Comparison of ENCODE assay signal across 34 cellular contexts in genomic region chr14:104357689-104358527, GRCh38.
DNase-seq lines count a peak whose midpoint lies in the region; ATAC-seq and TF ChIP-seq lines count a peak whose summit lies in the region.
"Had no signal": no experiment of that assay in that cellular context is flagged by ENCODE, and none has a peak within 500 bp of the region (broad histone marks: within the 10 kb centered on the region; RNA-seq: fewer than 3 reads in every experiment).

No MANE protein-coding gene starts in this region.

- TF ChIP-seq POLR2A in spleen (IDR thresholded peaks at IDR 0.05) = no peak

- no peak overlapping the region for H2BK120ac ChIP-seq in H9 (ENCODE audit: low read depth, low read length, poor library complexity, severe bottlenecking)

- no peak overlapping the region for H2AK5ac ChIP-seq in H9 (ENCODE audit: insufficient read length, low read length)

- no peak overlapping the region for H3K4ac ChIP-seq in H9 (ENCODE audit: low read depth, low read length)

- H3K27ac ChIP-seq in H9 (ENCODE audit: insufficient read length, low read depth, low read length) (no peak overlapping the region), spleen (no peak overlapping the region)
- H3K27ac ChIP-seq: A549, ascending aorta, colonic mucosa, left lung, neutrophil, prostate gland, VCaP had no signal

- no peaks in the 10 kb centered on the region for H3K9me3 Mint-ChIP-seq in activated naive CD4-positive, alpha-beta T cell treated with anti-CD3 and anti-CD28 coated beads for 36 hours
- no peaks in the 10 kb centered on the region for H3K9me3 Mint-ChIP-seq in activated naive CD4-positive, alpha-beta T cell treated with anti-CD3 and anti-CD28 coated beads, Interleukin-2, amount 50 U/mL, for 72 hours
- no peaks in the 10 kb centered on the region; a peak in 1 of 5 replicates for H3K9me3 Mint-ChIP-seq in H9
- H3K9me3 Mint-ChIP-seq: activated CD4-positive, alpha-beta T cell treated with anti-CD3 and anti-CD28 coated beads, Interleukin-2, amount 10 ng/mL, durations not matched to agents 24 days and 14 days; activated naive CD8-positive, alpha-beta T cell treated with anti-CD3 and anti-CD28 coated beads for 36 hours; CD4-positive, CD25-positive, alpha-beta regulatory T cell; GM23338; mesothelial cell of epicardium; stimulated activated memory B cell treated with anti-CD40 and anti-IgM and Interleukin-4, amounts not matched to agents 10 μg/mL and 1 μg/mL and 100 μg/mL, for 72 hours had no signal

- H3K4me3 ChIP-seq in spleen = no peak overlapping the region
- H3K4me3 ChIP-seq: A549, ascending aorta, colonic mucosa, GM23338, left lung, prostate gland had no signal

- no peak overlapping the region for H2BK20ac ChIP-seq in H9 (ENCODE audit: low read depth, low read length, poor library complexity, severe bottlenecking)

- H3K4me2 ChIP-seq in H9 (ENCODE audit: insufficient read depth, insufficient read length, low read length) = no peak overlapping the region
- H3K4me2 ChIP-seq: A549, GM23338 had no signal

- H3K9me3 ChIP-seq in H9 (ENCODE audit: control insufficient read depth, low read depth, low read length) = no peaks in the 10 kb centered on the region
- H3K9me3 ChIP-seq in spleen = peaks cover 0 to 2% (median 0%) of the 10 kb centered on the region in 8 donors
- H3K9me3 ChIP-seq: A549, ascending aorta, colonic mucosa, left lung, neutrophil, prostate gland had no signal

- TF ChIP-seq CTCF in H9 (conservative IDR thresholded peaks at IDR 0.05) (no peak), spleen (IDR thresholded peaks at IDR 0.05 in 8 of 11, conservative IDR thresholded peaks at IDR 0.05 in 3 of 11) (no peak)

- H3T11ph ChIP-seq in H9 (ENCODE audit: low read length) = no peak overlapping the region

- no peaks in the 10 kb centered on the region for H3K4me1 ChIP-seq in H9 (ENCODE audit: insufficient read depth, low read length)
- peaks cover 0 to 24% (median 8%) of the 10 kb centered on the region in 6 donors for H3K4me1 ChIP-seq in spleen
- H3K4me1 ChIP-seq: A549, ascending aorta, colonic mucosa, left lung, prostate gland had no signal

- no peak overlapping the region for H3K23ac ChIP-seq in H9 (ENCODE audit: insufficient read length, low read depth, low read length)

- DNase-seq in activated naive CD4-positive, alpha-beta T cell treated with anti-CD3 and anti-CD28 coated beads for 36 hours = peak; percentile 4
- no peak for DNase-seq in activated naive CD4-positive, alpha-beta T cell treated with anti-CD3 and anti-CD28 coated beads, Interleukin-2, amount 50 U/mL, for 72 hours (ENCODE audit: low spot score in 2 of 2)
- DNase-seq in H9 = peak; percentile 18
- peak; percentile 47 for DNase-seq in islet precursor cell
- peak; percentile 70 for DNase-seq in spleen
- no peak for DNase-seq in hypothalamus (lab: John Stamatoyannopoulos, UW)
- DNase-seq in inferior parietal cortex (ENCODE audit: extremely low spot score) = no peak
- DNase-seq: activated CD4-positive, alpha-beta T cell treated with anti-CD3 and anti-CD28 coated beads, Interleukin-2, amount 10 ng/mL, durations not matched to agents 24 days and 14 days; activated naive CD8-positive, alpha-beta T cell treated with anti-CD3 and anti-CD28 coated beads for 36 hours; Calu3; CD4-positive, CD25-positive, alpha-beta regulatory T cell; colonic mucosa; DMS79 treated with DMSO at 0.1 percent for 48 hours; effector memory CD4-positive, alpha-beta T cell; erythroblast; GF-D8; KBM-7; NCI-H1092 treated with DMSO at 0.1 percent for 48 hours; NCI-H1694 treated with DMSO at 0.1 percent for 48 hours; NCI-H446; NCI-H774; substantia nigra; T-helper 9 cell had no signal

- H2BK15ac ChIP-seq in H9 (ENCODE audit: low read depth, low read length) = no peak overlapping the region

- H4K20me1 ChIP-seq in H9 (ENCODE audit: control insufficient read depth, insufficient read depth, insufficient read length) = no peaks in the 10 kb centered on the region

- H3K4me1 Mint-ChIP-seq in activated naive CD4-positive, alpha-beta T cell treated with anti-CD3 and anti-CD28 coated beads for 36 hours (ENCODE audit: low read depth) = peaks cover 2% of the 10 kb centered on the region
- peaks cover 2% of the 10 kb centered on the region in 2 experiments; a peak in 3 of 4 replicates for H3K4me1 Mint-ChIP-seq in H9
- H3K4me1 Mint-ChIP-seq: activated CD4-positive, alpha-beta T cell treated with anti-CD3 and anti-CD28 coated beads, Interleukin-2, amount 10 ng/mL, durations not matched to agents 24 days and 14 days; CD4-positive, CD25-positive, alpha-beta regulatory T cell; GM23338; stimulated activated memory B cell treated with anti-CD40 and anti-IgM and Interleukin-4, amounts not matched to agents 10 μg/mL and 1 μg/mL and 100 μg/mL, for 72 hours had no signal

- H3K9ac ChIP-seq in H9 (ENCODE audit: extremely low read depth, insufficient read length, low read length) = no peak overlapping the region

- H3K56ac ChIP-seq in H9 (ENCODE audit: insufficient read length, low read depth, low read length) = no peak overlapping the region

- no peaks in the 10 kb centered on the region for H3K27me3 ChIP-seq in H9 (ENCODE audit: insufficient read depth, low read length)
- peaks cover 0 to 33% (median 0%) of the 10 kb centered on the region in 7 donors for H3K27me3 ChIP-seq in spleen (replicated peaks in 1 of 7)
- H3K27me3 ChIP-seq: ascending aorta, colonic mucosa, neutrophil had no signal

- no peaks in the 10 kb centered on the region for H3K36me3 Mint-ChIP-seq in activated naive CD4-positive, alpha-beta T cell treated with anti-CD3 and anti-CD28 coated beads for 36 hours (ENCODE audit: low read depth)
- H3K36me3 Mint-ChIP-seq in activated naive CD4-positive, alpha-beta T cell treated with anti-CD3 and anti-CD28 coated beads, Interleukin-2, amount 50 U/mL, for 72 hours = no peaks in the 10 kb centered on the region
- no peaks in the 10 kb centered on the region; a peak in 2 of 7 replicates for H3K36me3 Mint-ChIP-seq in H9 (ENCODE audit: insufficient read depth in 1 of 3, low read depth in 3 of 3)
- H3K36me3 Mint-ChIP-seq: activated naive CD8-positive, alpha-beta T cell treated with anti-CD3 and anti-CD28 coated beads for 36 hours; CD4-positive, CD25-positive, alpha-beta regulatory T cell; mesothelial cell of epicardium; stimulated activated memory B cell treated with anti-CD40 and anti-IgM and Interleukin-4, amounts not matched to agents 10 μg/mL and 1 μg/mL and 100 μg/mL, for 72 hours had no signal

- H2BK5ac ChIP-seq in H9 (ENCODE audit: insufficient read length, low read length) = no peak overlapping the region

- H3K23me2 ChIP-seq in H9 (ENCODE audit: insufficient read length, low read depth, low read length, poor library complexity, severe bottlenecking) = peaks cover 4% of the 10 kb centered on the region

- no CpG with 5 or more reads among the region's 33 CpGs for WGBS in H9 (ENCODE audit: extremely low coverage, insufficient read length, low lambda C conversion rate)
- WGBS in spleen, 5 donors = 85 to 94% (median 88%) methylated on average over 17 to 33 of the region's 33 CpGs

- no peak overlapping the region for H4K8ac ChIP-seq in H9 (replicated peaks; ENCODE audit: insufficient read length, low read depth, low read length)

- CTCF ChIA-PET in activated naive CD4-positive, alpha-beta T cell treated with anti-CD3 and anti-CD28 coated beads for 36 hours (lab: Charles Lee) = no interaction called here

- no peak overlapping the region for H3K4me3 Mint-ChIP-seq in activated naive CD4-positive, alpha-beta T cell treated with anti-CD3 and anti-CD28 coated beads for 36 hours
- no peak overlapping the region for H3K4me3 Mint-ChIP-seq in H9
- H3K4me3 Mint-ChIP-seq: activated CD4-positive, alpha-beta T cell treated with anti-CD3 and anti-CD28 coated beads, Interleukin-2, amount 10 ng/mL, durations not matched to agents 24 days and 14 days; activated naive CD8-positive, alpha-beta T cell treated with anti-CD3 and anti-CD28 coated beads for 36 hours; CD4-positive, CD25-positive, alpha-beta regulatory T cell; GM23338; mesothelial cell of epicardium; stimulated activated memory B cell treated with anti-CD40 and anti-IgM and Interleukin-4, amounts not matched to agents 10 μg/mL and 1 μg/mL and 100 μg/mL, for 72 hours had no signal

- no peak overlapping the region for H4K5ac ChIP-seq in H9 (ENCODE audit: insufficient read length, low read depth, low read length)

- no peaks in the 10 kb centered on the region for H3K79me1 ChIP-seq in H9 (ENCODE audit: insufficient read depth, low read depth, low read length, poor library complexity, severe bottlenecking)

- no peak for ATAC-seq in activated naive CD4-positive, alpha-beta T cell treated with anti-CD3 and anti-CD28 coated beads, Interleukin-2, amount 50 U/mL, for 72 hours
- no peak for ATAC-seq in HG02588 (IDR thresholded peaks at IDR 0.05; ENCODE audit: unreplicated experiment)
- ATAC-seq: GM23338; left lung; Panc1; stimulated activated memory B cell treated with anti-CD40 and anti-IgM and Interleukin-4, amounts not matched to agents 10 μg/mL and 1 μg/mL and 100 μg/mL, for 72 hours had no signal

- no peak overlapping the region for H2BK12ac ChIP-seq in H9 (ENCODE audit: insufficient read length, low read depth, low read length)

- no peak overlapping the region for H3K18ac ChIP-seq in H9 (ENCODE audit: insufficient read length, low read depth, low read length)

- H3K27ac Mint-ChIP-seq in activated naive CD4-positive, alpha-beta T cell treated with anti-CD3 and anti-CD28 coated beads for 36 hours = no peak overlapping the region
- H3K27ac Mint-ChIP-seq in activated naive CD4-positive, alpha-beta T cell treated with anti-CD3 and anti-CD28 coated beads, Interleukin-2, amount 50 U/mL, for 72 hours = no peak overlapping the region
- no peak overlapping the region for H3K27ac Mint-ChIP-seq in H9
- H3K27ac Mint-ChIP-seq: activated CD4-positive, alpha-beta T cell treated with anti-CD3 and anti-CD28 coated beads, Interleukin-2, amount 10 ng/mL, durations not matched to agents 24 days and 14 days; activated naive CD8-positive, alpha-beta T cell treated with anti-CD3 and anti-CD28 coated beads for 36 hours; CD4-positive, CD25-positive, alpha-beta regulatory T cell; GM23338; mesothelial cell of epicardium; stimulated activated memory B cell treated with anti-CD40 and anti-IgM and Interleukin-4, amounts not matched to agents 10 μg/mL and 1 μg/mL and 100 μg/mL, for 72 hours had no signal

- no peaks in the 10 kb centered on the region for H3K27me3 Mint-ChIP-seq in activated naive CD4-positive, alpha-beta T cell treated with anti-CD3 and anti-CD28 coated beads for 36 hours (ENCODE audit: low read depth)
- peaks cover 3% of the 10 kb centered on the region for H3K27me3 Mint-ChIP-seq in H9 (ENCODE audit: low read depth)
- H3K27me3 Mint-ChIP-seq: activated CD4-positive, alpha-beta T cell treated with anti-CD3 and anti-CD28 coated beads, Interleukin-2, amount 10 ng/mL, durations not matched to agents 24 days and 14 days; activated naive CD8-positive, alpha-beta T cell treated with anti-CD3 and anti-CD28 coated beads for 36 hours; CD4-positive, CD25-positive, alpha-beta regulatory T cell had no signal

- no peak overlapping the region; the same call in 1 of the 2 replicates for H3K14ac ChIP-seq in H9 (ENCODE audit: insufficient read depth, low read length)

- no peak overlapping the region for H2AFZ ChIP-seq in H9 (ENCODE audit: low read length)
- H2AFZ ChIP-seq: GM23338 had no signal

- H3K79me2 ChIP-seq in H9 (ENCODE audit: insufficient read depth, low read length) = no peaks in the 10 kb centered on the region

- H4K91ac ChIP-seq in H9 (ENCODE audit: insufficient read length, low read depth, low read length) = no peak overlapping the region

- intact Hi-C loops in activated naive CD4-positive, alpha-beta T cell treated with anti-CD3 and anti-CD28 coated beads for 36 hours (cut with micrococcal nuclease) = no loop called here
- intact Hi-C loops in spleen (cut with DNase I; ENCODE audit: low total_unique reads) = no loop called here

- H3K36me3 ChIP-seq in spleen = no peaks in the 10 kb centered on the region
- H3K36me3 ChIP-seq: ascending aorta, colonic mucosa, left lung, neutrophil, prostate gland had no signal

Comparison
In these comparisons a context has a peak if more than half of its experiments do, and no peak if none do; other contexts are left out.
1. DNase-seq: peak in activated naive CD4-positive, alpha-beta T cell treated with anti-CD3 and anti-CD28 coated beads for 36 hours (single experiment), H9 (single experiment), islet precursor cell (single experiment) and spleen (single experiment); none in activated naive CD4-positive, alpha-beta T cell treated with anti-CD3 and anti-CD28 coated beads, Interleukin-2, amount 50 U/mL, for 72 hours (0 of 2), hypothalamus (0 of 51) and inferior parietal cortex (single experiment).